In the genomic region with DNA sequence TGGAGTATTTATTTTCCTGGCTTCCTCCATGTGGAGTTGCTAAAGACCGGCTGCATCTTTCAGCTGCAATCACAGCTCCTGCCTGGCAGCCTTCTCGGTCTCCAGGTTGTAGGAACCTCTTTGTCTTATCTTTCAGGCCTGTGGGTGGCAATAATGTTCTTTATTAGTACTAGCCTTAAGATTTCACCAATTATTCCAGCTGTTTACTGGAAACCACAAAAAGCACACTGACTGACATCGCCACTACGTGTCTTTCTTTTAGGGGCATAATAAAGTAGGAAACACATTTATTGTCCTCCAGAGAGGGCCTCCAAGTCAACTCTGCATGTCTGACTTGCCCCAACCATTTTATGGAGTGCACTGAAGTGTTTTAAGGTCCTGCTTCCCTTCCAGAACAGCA, we compare ENCODE assay signal across 23 cellular contexts.
DNase-seq lines count a peak whose midpoint lies in the region; ATAC-seq and TF ChIP-seq lines count a peak whose summit lies in the region.
"Had no signal": no experiment of that assay in that cellular context is flagged by ENCODE, and none has a peak within 500 bp of the region (broad histone marks: within the 10 kb centered on the region; RNA-seq: fewer than 3 reads in every experiment).

No MANE protein-coding gene starts in this region.

- H3K4me1 ChIP-seq in HCT116 (ENCODE audit: control insufficient read depth in 1 of 2, insufficient read depth in 2 of 2, low read length in 2 of 2) (peaks cover 0 to 10% of the 10 kb centered on the region in 2 experiments; a peak in 1 of 4 replicates), OCI-LY3 (ENCODE audit: low read length) (peaks cover 13% of the 10 kb centered on the region)
- H3K4me1 ChIP-seq: adrenal gland, BLaER1, right lobe of liver had no signal

- no peak for ATAC-seq in HCT116
- ATAC-seq: foreskin keratinocyte, right lobe of liver had no signal

- H3K9me3 ChIP-seq in HCT116 (ENCODE audit: control insufficient read depth in 1 of 2, insufficient read depth in 1 of 2, low read depth in 1 of 2, low read length in 2 of 2) = no peaks in the 10 kb centered on the region
- H3K9me3 ChIP-seq in OCI-LY3 (ENCODE audit: insufficient read depth, low read length) = no peaks in the 10 kb centered on the region
- H3K9me3 ChIP-seq: adrenal gland, right lobe of liver, vagina had no signal

- H3K4me2 ChIP-seq in HCT116 (ENCODE audit: low read length) = no peak overlapping the region
- H3K4me2 ChIP-seq in OCI-LY3 (ENCODE audit: low read length) = peak overlapping the region; percentile 45
- H3K4me2 ChIP-seq: BLaER1 had no signal

- RAD21 ChIA-PET in HCT116 (lab: Charles Lee; ENCODE audit: low non-redundant PET in 1 of 2, low total read pairs in 2 of 2, uncharacterized antibody in 2 of 2, unreplicated experiment in 2 of 2) = no interaction called here

- H3K27ac ChIP-seq in HCT116 (ENCODE audit: low read depth, low read length) (no peak overlapping the region), OCI-LY3 (ENCODE audit: low read length) (no peak overlapping the region)
- H3K27ac ChIP-seq: adrenal gland, BLaER1, foreskin keratinocyte, right lobe of liver, SK-N-MC, vagina had no signal

- H3K4me1 Mint-ChIP-seq in activated CD4-positive, alpha-beta memory T cell treated with anti-CD3 and anti-CD28 coated beads for 36 hours (ENCODE audit: low read depth) = peaks cover 6% of the 10 kb centered on the region
- H3K4me1 Mint-ChIP-seq in osteocyte (ENCODE audit: unreplicated experiment) = no peaks in the 10 kb centered on the region

- no peak for TF ChIP-seq POLR2A in HCT116 (IDR thresholded peaks at IDR 0.05; ENCODE audit: borderline replicate concordance, extremely low read depth, insufficient read depth, insufficient read length)

- POLR2A ChIA-PET in HCT116 (lab: Charles Lee) = no interaction called here
- POLR2A ChIA-PET in activated CD4-positive, alpha-beta memory T cell treated with anti-CD3 and anti-CD28 coated beads for 36 hours (lab: Charles Lee) = no interaction called here

- peaks cover 7% of the 10 kb centered on the region; the same call in 1 of the 2 replicates for H3K79me2 ChIP-seq in HCT116 (ENCODE audit: insufficient read depth, low read length)
- no peaks in the 10 kb centered on the region for H3K79me2 ChIP-seq in OCI-LY3 (ENCODE audit: low read length)

- no peak overlapping the region for H3K9ac ChIP-seq in HCT116 (ENCODE audit: low read length)
- H3K9ac ChIP-seq in OCI-LY3 (ENCODE audit: low read length) = no peak overlapping the region
- H3K9ac ChIP-seq: BLaER1 had no signal

- H3K36me3 ChIP-seq in HCT116 (ENCODE audit: control insufficient read depth in 1 of 2, insufficient read depth in 2 of 2, low read length in 2 of 2) (no peaks in the 10 kb centered on the region), OCI-LY3 (replicated peaks; ENCODE audit: low read depth, low read length) (no peaks in the 10 kb centered on the region)
- H3K36me3 ChIP-seq: adrenal gland, BLaER1, right lobe of liver, vagina had no signal

- no peaks in the 10 kb centered on the region for H3K9me3 Mint-ChIP-seq in activated CD4-positive, alpha-beta memory T cell treated with anti-CD3 and anti-CD28 coated beads for 36 hours
- H3K9me3 Mint-ChIP-seq in osteocyte (ENCODE audit: unreplicated experiment) = no peaks in the 10 kb centered on the region

- peaks cover 3% of the 10 kb centered on the region for H3K27me3 Mint-ChIP-seq in activated CD4-positive, alpha-beta memory T cell treated with anti-CD3 and anti-CD28 coated beads for 36 hours
- H3K27me3 Mint-ChIP-seq in osteocyte (ENCODE audit: unreplicated experiment) = no peaks in the 10 kb centered on the region

- H3K27ac Mint-ChIP-seq in activated CD4-positive, alpha-beta memory T cell treated with anti-CD3 and anti-CD28 coated beads for 36 hours = no peak overlapping the region
- no peak overlapping the region for H3K27ac Mint-ChIP-seq in osteocyte (ENCODE audit: unreplicated experiment)

- DNase-seq in ELR (ENCODE audit: low read depth) (peak; percentile 30), HCT116 (ENCODE audit: low read depth, low spot score) (no peak), foreskin fibroblast (peak; percentile 38 to 71), NCI-H748 treated with DMSO at 0.1 percent for 48 hours (lab: John Stamatoyannopoulos, UW) (no peak), NCI-H1436 (lab: John Stamatoyannopoulos, UW) (no peak), osteocyte (ENCODE audit: extremely low spot score, unreplicated experiment) (no peak)
- DNase-seq in activated CD4-positive, alpha-beta memory T cell treated with anti-CD3 and anti-CD28 coated beads for 36 hours = no peak
- DNase-seq: activated CD4-positive, alpha-beta T cell treated with anti-CD3 and anti-CD28 coated beads, Interleukin-2, amount 50 U/mL, for 4 hours; activated effector memory CD4-positive, alpha-beta T cell treated with anti-CD3 and anti-CD28 coated beads, Interleukin-2, amount 50 U/mL, for 16 hours; adrenal gland; Calu3; cortex of kidney; foreskin keratinocyte; hypothalamus; Kasumi-1; NCI-H1105 treated with DMSO at 0.1 percent for 48 hours; NCI-H446 treated with DMSO at 0.1 percent for 48 hours; NK-92 treated with Interleukin-12 subunit alpha and Interleukin-12 subunit beta, amount 100 ng/mL, for 24 hours; right lobe of liver had no signal

- no peak overlapping the region for H2AFZ ChIP-seq in HCT116 (ENCODE audit: low read depth, low read length, poor library complexity, severe bottlenecking)
- H2AFZ ChIP-seq in OCI-LY3 (ENCODE audit: low read depth, low read length) = 0 out of 2 replicates have a peak overlapping the region, but pooled peaks have one; percentile 61

- CTCF ChIA-PET in HCT116 (lab: Charles Lee) = no interaction called here
- CTCF ChIA-PET in activated CD4-positive, alpha-beta memory T cell treated with anti-CD3 and anti-CD28 coated beads for 36 hours (lab: Charles Lee) = no interaction called here

- H3K9me2 ChIP-seq in HCT116 (ENCODE audit: insufficient read depth) = peaks cover 3% of the 10 kb centered on the region; the same call in 1 of the 2 replicates

- no peak overlapping the region for H3K4me3 ChIP-seq in HCT116 (replicated peaks in 1 of 2; ENCODE audit: low read depth in 1 of 2, low read length in 2 of 2)
- H3K4me3 ChIP-seq in OCI-LY3 (ENCODE audit: low read length) = no peak overlapping the region
- no peak overlapping the region for H3K4me3 ChIP-seq in foreskin fibroblast (ENCODE audit: low read depth in 1 of 2, low read length in 2 of 2)
- H3K4me3 ChIP-seq: adrenal gland, BLaER1, right lobe of liver, SK-N-MC, vagina had no signal

- no peak for TF ChIP-seq RAD21 in HCT116 (IDR thresholded peaks at IDR 0.05; ENCODE audit: low read depth)

- no peaks in the 10 kb centered on the region for H3K27me3 ChIP-seq in HCT116 (ENCODE audit: insufficient read depth, low read length)
- no peaks in the 10 kb centered on the region for H3K27me3 ChIP-seq in OCI-LY3 (ENCODE audit: low read depth, low read length)
- H3K27me3 ChIP-seq: adrenal gland, BLaER1, foreskin keratinocyte, right lobe of liver, vagina had no signal

- intact Hi-C loops in HCT116 (cut with micrococcal nuclease) = no loop called here
- intact Hi-C loops in activated CD4-positive, alpha-beta memory T cell treated with anti-CD3 and anti-CD28 coated beads for 36 hours (cut with micrococcal nuclease) = no loop called here

- H3K4me3 Mint-ChIP-seq in activated CD4-positive, alpha-beta memory T cell treated with anti-CD3 and anti-CD28 coated beads for 36 hours = no peak overlapping the region
- H3K4me3 Mint-ChIP-seq in osteocyte (ENCODE audit: unreplicated experiment) = no peak overlapping the region

- BruUV-seq in HCT116 (replicated peaks; lab: Mats Ljungman, UMichigan) = no TSS peak

- H3K36me3 Mint-ChIP-seq in activated CD4-positive, alpha-beta memory T cell treated with anti-CD3 and anti-CD28 coated beads for 36 hours = peaks cover 1% of the 10 kb centered on the region
- no peaks in the 10 kb centered on the region for H3K36me3 Mint-ChIP-seq in osteocyte (ENCODE audit: unreplicated experiment)

- H4K20me1 ChIP-seq in HCT116 (ENCODE audit: insufficient read depth) (0 out of 2 replicates have a peak, but pooled peaks cover 4% of the 10 kb centered on the region), OCI-LY3 (ENCODE audit: insufficient read depth, low read length) (no peaks in the 10 kb centered on the region)
- H4K20me1 ChIP-seq: BLaER1 had no signal

- no peak for TF ChIP-seq CTCF in HCT116 (IDR thresholded peaks at IDR 0.05 in 2 of 3, conservative IDR thresholded peaks at IDR 0.05 in 1 of 3; ENCODE audit: borderline replicate concordance in 1 of 3, insufficient read depth in 1 of 3, low read depth in 2 of 3, low read length in 2 of 3)
- no peak for TF ChIP-seq CTCF in OCI-LY3 (IDR thresholded peaks at IDR 0.05; ENCODE audit: low read depth, low read length)
- TF ChIP-seq CTCF in foreskin fibroblast (IDR thresholded peaks at IDR 0.05; ENCODE audit: low read depth, low read length) = no peak
- TF ChIP-seq CTCF in osteocyte (IDR thresholded peaks at IDR 0.05) = no peak

TF ChIP-seq in HCT116, 20 proteins besides CTCF, POLR2A, EP300 and RAD21:
- no peak for TF ChIP-seq SRF (IDR thresholded peaks at IDR 0.05; ENCODE audit: low read depth)
- TF ChIP-seq POLR2AphosphoS5 (IDR thresholded peaks at IDR 0.05; ENCODE audit: low read depth, low read length) = 0 out of 2 replicates have a peak, but pooled peaks have one; percentile 7

Comparison
In these comparisons a context has a peak if more than half of its experiments do, and no peak if none do; other contexts are left out.
1. DNase-seq: peak in ELR (single experiment) and foreskin fibroblast (2 of 2); none in HCT116 (single experiment), activated CD4-positive, alpha-beta memory T cell treated with anti-CD3 and anti-CD28 coated beads for 36 hours (single experiment), NCI-H748 treated with DMSO at 0.1 percent for 48 hours (single experiment), NCI-H1436 (single experiment) and osteocyte (single experiment).